8 cellular contexts compared by ENCODE assay signal in the genomic region with DNA sequence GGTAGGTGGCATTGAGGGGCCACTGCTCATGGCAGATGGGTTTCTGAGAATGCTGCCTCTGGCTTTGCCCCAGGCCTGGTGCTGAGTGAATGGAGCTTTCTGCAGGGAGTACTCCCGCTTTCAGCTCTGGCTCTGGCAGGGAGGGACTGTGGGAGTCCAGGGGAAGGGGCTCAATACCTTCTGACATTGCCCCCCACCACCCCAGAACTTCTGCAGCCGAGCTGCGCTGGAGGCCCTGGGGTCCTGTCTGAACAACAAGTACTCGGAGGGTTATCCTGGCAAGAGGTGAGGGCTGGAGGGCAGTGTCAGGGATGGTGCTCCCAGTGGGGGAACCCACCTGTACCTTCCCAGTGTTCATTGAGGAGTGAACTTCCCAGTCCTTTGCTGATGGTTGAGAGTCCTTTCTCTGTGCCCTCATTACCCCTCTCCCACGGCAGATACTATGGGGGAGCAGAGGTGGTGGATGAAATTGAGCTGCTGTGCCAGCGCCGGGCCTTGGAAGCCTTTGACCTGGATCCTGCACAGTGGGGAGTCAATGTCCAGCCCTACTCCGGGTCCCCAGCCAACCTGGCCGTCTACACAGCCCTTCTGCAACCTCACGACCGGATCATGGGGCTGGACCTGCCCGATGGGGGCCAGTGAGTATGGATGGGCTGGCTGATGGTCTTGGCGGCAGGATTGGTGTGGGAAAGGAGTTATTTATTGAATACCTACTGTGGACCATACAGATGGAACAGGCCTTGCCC. TPM values are rescaled to one million over a fixed set of nuclear protein-coding genes. Genes with fewer than 3 reads are reported as not detected.
DNase-seq lines count a peak whose midpoint lies in the region; ATAC-seq, FAIRE-seq and TF ChIP-seq lines count a peak whose summit lies in the region.

No MANE protein-coding gene starts in this region.

- in situ Hi-C loops in GM23248 (cut with MboI) = no loop called here

- peaks cover 10% of the 10 kb centered on the region for H3K27me3 Mint-ChIP-seq in activated CD4-positive, alpha-beta memory T cell treated with anti-CD3 and anti-CD28 coated beads, Interleukin-2, amount 10 ng/mL, durations not matched to agents 7 days and 5 days

- POLR2A ChIA-PET in activated CD4-positive, alpha-beta memory T cell treated with anti-CD3 and anti-CD28 coated beads, Interleukin-2, amount 10 ng/mL, durations not matched to agents 7 days and 5 days (lab: Charles Lee) = interaction anchor here (2.3 to 3.5 kb wide), 2 partner anchors 8 kb away, joined by 6 to 51 read pairs; no protein-coding TSS in a partner anchor

- H2AFZ ChIP-seq in ACC112 (ENCODE audit: low read length, unreplicated experiment) (no peak overlapping the region), GM23248 (no peak overlapping the region), keratinocyte (ENCODE audit: control insufficient read depth, low read length) (no peak overlapping the region)

- TF ChIP-seq CTCF in keratinocyte (optimal IDR thresholded peaks at IDR 0.05 in 1 of 3, IDR thresholded peaks at IDR 0.05 in 1 of 3, conservative IDR thresholded peaks at IDR 0.05 in 1 of 3; ENCODE audit: extremely low read depth in 1 of 3, insufficient read depth in 2 of 3, low read length in 3 of 3) = no peak

- peaks cover 61% of the 10 kb centered on the region for H3K36me3 Mint-ChIP-seq in activated CD4-positive, alpha-beta memory T cell treated with anti-CD3 and anti-CD28 coated beads, Interleukin-2, amount 10 ng/mL, durations not matched to agents 7 days and 5 days (ENCODE audit: low read depth)

- 89 to 91% methylated on average over 13 of the region's 13 CpGs for WGBS in GM23248 (ENCODE audit: low coverage in 1 of 2, low lambda C conversion rate in 2 of 2, missing lambda C conversion rate in 2 of 2), 2 experiments

- H3K27me3 ChIP-seq in ACC112 (ENCODE audit: insufficient read depth, low read length) (no peaks in the 10 kb centered on the region), GM23248 (replicated peaks; ENCODE audit: insufficient read depth) (no peaks in the 10 kb centered on the region), keratinocyte (ENCODE audit: control insufficient read depth, extremely low read depth, insufficient read depth, low read length) (no peaks in the 10 kb centered on the region)

- H3K4me3 ChIP-seq in ACC112 (ENCODE audit: low read depth, low read length) (peak overlapping the region; percentile 86), GM23248 (peak overlapping the region; percentile 84), keratinocyte (ENCODE audit: control insufficient read depth in 2 of 3, extremely low read depth in 1 of 3, insufficient read depth in 2 of 3, low read depth in 1 of 3, low read length in 3 of 3) (peak overlapping the region in 1 of 3 experiments; percentile 97)

- H3K27ac ChIP-seq in ACC112 (ENCODE audit: low read depth, low read length) (peak overlapping the region; percentile 93; the same call in 1 of the 2 replicates), GM23248 (no peak overlapping the region), keratinocyte (ENCODE audit: control insufficient read depth, insufficient read depth, low read length) (no peak overlapping the region)

- peak overlapping the region; percentile 99 for H3K9ac ChIP-seq in GM23248
- H3K9ac ChIP-seq in keratinocyte (ENCODE audit: control insufficient read depth, extremely low read depth, insufficient read depth, low read length) = peak overlapping the region; percentile 98

- H3K4me1 Mint-ChIP-seq in activated CD4-positive, alpha-beta memory T cell treated with anti-CD3 and anti-CD28 coated beads, Interleukin-2, amount 10 ng/mL, durations not matched to agents 7 days and 5 days = peaks cover 71% of the 10 kb centered on the region

- H3K9me3 Mint-ChIP-seq in activated CD4-positive, alpha-beta memory T cell treated with anti-CD3 and anti-CD28 coated beads, Interleukin-2, amount 10 ng/mL, durations not matched to agents 7 days and 5 days = no peaks in the 10 kb centered on the region

- H3K4me2 ChIP-seq in GM23248 (ENCODE audit: unreplicated experiment) (peak overlapping the region; percentile 100), keratinocyte (ENCODE audit: control insufficient read depth, extremely low read depth, insufficient read depth, low read depth, low read length) (peak overlapping the region; percentile 96)

- CTCF ChIA-PET in activated CD4-positive, alpha-beta memory T cell treated with anti-CD3 and anti-CD28 coated beads, Interleukin-2, amount 10 ng/mL, durations not matched to agents 7 days and 5 days (lab: Charles Lee) = interaction anchor here (2.7 to 7.3 kb wide), 2 partner anchors 10 to 17 kb away, joined by 110 to 146 read pairs; a partner anchor contains a TSS

- H3F3A ChIP-seq in GM23248 (ENCODE audit: insufficient read depth) = peaks cover 35% of the 10 kb centered on the region

- no peaks in the 10 kb centered on the region for H3K9me1 ChIP-seq in keratinocyte (ENCODE audit: control insufficient read depth, extremely low read depth, insufficient read depth, low read length)

- ATAC-seq in GM18517 (IDR thresholded peaks at IDR 0.05; ENCODE audit: unreplicated experiment) (no peak), GM21423 (IDR thresholded peaks at IDR 0.05; ENCODE audit: unreplicated experiment) (no peak)

- FAIRE-seq in keratinocyte (lab: Jason Lieb, UNC) = no peak

- H3K27ac Mint-ChIP-seq in activated CD4-positive, alpha-beta memory T cell treated with anti-CD3 and anti-CD28 coated beads, Interleukin-2, amount 10 ng/mL, durations not matched to agents 7 days and 5 days = no peak overlapping the region

- peak overlapping the region; percentile 94 for H3K4me3 Mint-ChIP-seq in activated CD4-positive, alpha-beta memory T cell treated with anti-CD3 and anti-CD28 coated beads, Interleukin-2, amount 10 ng/mL, durations not matched to agents 7 days and 5 days

- no peaks in the 10 kb centered on the region for H3K9me2 ChIP-seq in GM23248 (ENCODE audit: insufficient read depth)

- H4K20me1 ChIP-seq in GM23248 (ENCODE audit: insufficient read depth) (no peaks in the 10 kb centered on the region), keratinocyte (ENCODE audit: control insufficient read depth, extremely low read depth, insufficient read depth, low read length) (no peaks in the 10 kb centered on the region)

- no peaks in the 10 kb centered on the region for H3K9me3 ChIP-seq in GM23248 (ENCODE audit: low read depth)
- no peaks in the 10 kb centered on the region for H3K9me3 ChIP-seq in keratinocyte (ENCODE audit: control insufficient read depth, low read depth, low read length)

- H3K4me1 ChIP-seq in ACC112 (ENCODE audit: control insufficient read depth, insufficient read depth, low read length, unreplicated experiment) (peaks cover 54% of the 10 kb centered on the region), GM23248 (ENCODE audit: insufficient read depth) (peaks cover 17% of the 10 kb centered on the region), keratinocyte (ENCODE audit: control insufficient read depth, extremely low read depth, insufficient read depth, low read length) (peaks cover 52% of the 10 kb centered on the region)

- DNase-seq in GM23248 (no peak), keratinocyte (ENCODE audit: low read depth, low spot score) (no peak), NCI-H69 (lab: John Stamatoyannopoulos, UW) (no peak), cerebellar cortex (ENCODE audit: low spot score) (no peak)
- no peak for DNase-seq in activated CD4-positive, alpha-beta memory T cell treated with anti-CD3 and anti-CD28 coated beads, Interleukin-2, amount 10 ng/mL, durations not matched to agents 7 days and 5 days

- H3K79me2 ChIP-seq in ACC112 (ENCODE audit: control insufficient read depth, insufficient read depth, low read length, unreplicated experiment) (peaks cover 35% of the 10 kb centered on the region), GM23248 (ENCODE audit: insufficient read depth) (peaks cover 42% of the 10 kb centered on the region), keratinocyte (ENCODE audit: control insufficient read depth, insufficient read depth, low read length) (peaks cover 25% of the 10 kb centered on the region)

- H3K36me3 ChIP-seq in ACC112 (ENCODE audit: insufficient read depth, low read length) = peaks cover 23% of the 10 kb centered on the region; the same call in 1 of the 2 replicates
- H3K36me3 ChIP-seq in GM23248 (ENCODE audit: low read depth) = peaks cover 30% of the 10 kb centered on the region
- peaks cover 25 to 41% of the 10 kb centered on the region in 2 experiments for H3K36me3 ChIP-seq in keratinocyte (ENCODE audit: control insufficient read depth in 2 of 2, extremely low read depth in 1 of 2, insufficient read depth in 2 of 2, low read length in 2 of 2)

- dilution Hi-C loops in keratinocyte (cut with MboI; ENCODE audit: extremely low pct_ligation_motif_present, low sequenced_read_pairs) = no loop called here

RNA-seq across cellular contexts. Expression of gene SHMT2, which starts 1.9 kb away (rescaled TPM):
- total RNA-seq in GM23248 (2014; rRNA removed; shearing (Covaris generic)) = 272 and 341 TPM in 2 replicates
- polyA plus RNA-seq in GM23248 (2016; fragmentation: Nextera tagmentation; extraction: Ambion mirVana) = 184 and 185 TPM in 2 replicates
- 100 to 1,000 TPM; 224 to 244 TPM for total RNA-seq in activated CD4-positive, alpha-beta memory T cell treated with anti-CD3 and anti-CD28 coated beads, Interleukin-2, amount 10 ng/mL, durations not matched to agents 7 days and 5 days
- polyA plus RNA-seq in keratinocyte = 84.0 to 180 TPM (median 128 TPM) in 3 replicates
- 82.9 TPM for polyA plus RNA-seq in keratinocyte (2011; ENCODE audit: low read depth)
- polyA plus RNA-seq in keratinocyte (2011; cell fraction: cytosol; rRNA removed) = 78.8 and 160 TPM in 2 replicates
- 115 and 120 TPM in 2 replicates for polyA plus RNA-seq in keratinocyte (2011; cell fraction: nucleus; rRNA removed)
- polyA plus RNA-seq in keratinocyte (2012; ENCODE audit: low replicate concordance) = 141 and 149 TPM in 2 replicates
- 138 to 210 TPM (median 151 TPM) in 3 replicates for polyA minus RNA-seq in keratinocyte
- 125 TPM for polyA minus RNA-seq in keratinocyte (2011; cell fraction: cytosol; rRNA and poly(A)+ RNA removed)
- polyA minus RNA-seq in keratinocyte (2011; cell fraction: nucleus; rRNA and poly(A)+ RNA removed) = 64.8 and 69.3 TPM in 2 replicates

RNA-seq across cellular contexts. Expression of gene NXPH4, which starts 14.9 kb away (rescaled TPM):
- total RNA-seq in GM23248 (2014; rRNA removed; shearing (Covaris generic)) = 5.6 and 5.7 TPM in 2 replicates
- 5.4 and 6.7 TPM in 2 replicates for polyA plus RNA-seq in GM23248 (2016; fragmentation: Nextera tagmentation; extraction: Ambion mirVana)
- total RNA-seq in activated CD4-positive, alpha-beta memory T cell treated with anti-CD3 and anti-CD28 coated beads, Interleukin-2, amount 10 ng/mL, durations not matched to agents 7 days and 5 days = 1 to 10 TPM in 1 of 2 experiments, under 1 TPM in 1; 0.81 to 1.1 TPM
- polyA plus RNA-seq in keratinocyte = 0.97 to 1.4 TPM (median 1.2 TPM) in 3 replicates
- 1.2 TPM for polyA plus RNA-seq in keratinocyte (2011; ENCODE audit: low read depth)
- 0.66 and 1.9 TPM in 2 replicates for polyA plus RNA-seq in keratinocyte (2011; cell fraction: cytosol; rRNA removed)
- polyA plus RNA-seq in keratinocyte (2011; cell fraction: nucleus; rRNA removed) = 1.7 and 2.1 TPM in 2 replicates
- polyA plus RNA-seq in keratinocyte (2012; ENCODE audit: low replicate concordance) = 4.3 and 9.2 TPM in 2 replicates
- polyA minus RNA-seq in keratinocyte = 1.1 to 3.6 TPM (median 1.1 TPM) in 3 replicates
- polyA minus RNA-seq in keratinocyte (2011; cell fraction: cytosol; rRNA and poly(A)+ RNA removed) = 8.2 TPM
- polyA minus RNA-seq in keratinocyte (2011; cell fraction: nucleus; rRNA and poly(A)+ RNA removed) = 2.1 and 2.2 TPM in 2 replicates

RNA-seq across cellular contexts. Expression of gene STAC3, which starts 19.5 kb away (rescaled TPM):
- total RNA-seq in GM23248 (2014; rRNA removed; shearing (Covaris generic)) = 0.32 and 1.3 TPM in 2 replicates
- polyA plus RNA-seq in GM23248 (2016; fragmentation: Nextera tagmentation; extraction: Ambion mirVana) = 0.35 and 0.52 TPM in 2 replicates
- 1 to 10 TPM; 4.1 to 4.5 TPM for total RNA-seq in activated CD4-positive, alpha-beta memory T cell treated with anti-CD3 and anti-CD28 coated beads, Interleukin-2, amount 10 ng/mL, durations not matched to agents 7 days and 5 days
- 0.27 to 0.94 TPM (median 0.62 TPM) in 3 replicates for polyA plus RNA-seq in keratinocyte
- 2.1 TPM for polyA plus RNA-seq in keratinocyte (2011; ENCODE audit: low read depth)
- polyA plus RNA-seq in keratinocyte (2011; cell fraction: cytosol; rRNA removed) = 0.09 and 0.13 TPM in 2 replicates
- 1.4 and 3.6 TPM in 2 replicates for polyA plus RNA-seq in keratinocyte (2011; cell fraction: nucleus; rRNA removed)
- polyA plus RNA-seq in keratinocyte (2012; ENCODE audit: low replicate concordance) = 0.33 and 1.1 TPM in 2 replicates
- 1.4 TPM in 1 of 3 replicates, not detected in the others for polyA minus RNA-seq in keratinocyte
- not detected for polyA minus RNA-seq in keratinocyte (2011; cell fraction: cytosol; rRNA and poly(A)+ RNA removed)
- polyA minus RNA-seq in keratinocyte (2011; cell fraction: nucleus; rRNA and poly(A)+ RNA removed) = 2.2 TPM in 1 of 2 replicates, not detected in the other
